ENCODE assay signal across 8 cellular contexts in the genomic region with DNA sequence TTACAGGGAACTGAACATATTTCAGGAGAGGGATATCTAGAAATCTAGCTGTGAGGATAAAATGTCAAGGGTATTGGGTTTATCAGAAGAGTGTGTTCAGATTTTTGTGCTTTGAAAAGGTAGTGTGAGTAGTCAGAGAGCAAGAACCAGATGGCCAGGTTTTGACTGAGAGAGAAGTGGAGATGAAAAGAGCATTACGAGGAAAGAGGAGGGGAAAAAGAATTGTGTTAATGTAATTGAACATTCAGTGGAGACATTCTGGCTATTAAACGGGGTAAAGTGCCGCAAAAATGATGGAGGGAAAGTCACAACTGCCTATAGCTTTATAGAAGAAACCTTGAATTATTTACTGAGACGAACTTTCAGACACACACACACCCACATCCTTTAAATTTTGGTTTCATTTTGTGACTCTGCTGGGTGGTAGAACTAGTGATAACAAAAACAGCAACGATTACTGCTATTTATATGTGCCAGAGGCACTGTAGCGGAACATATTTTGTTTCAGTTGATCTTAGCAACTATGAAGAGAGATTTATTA.
DNase-seq lines count a peak whose midpoint lies in the region; ATAC-seq and TF ChIP-seq lines count a peak whose summit lies in the region.

No MANE protein-coding gene starts in this region.

- CTCF ChIA-PET in activated CD4-positive, alpha-beta memory T cell treated with anti-CD3 and anti-CD28 coated beads, Interleukin-2, amount 10 ng/mL, durations not matched to agents 7 days and 5 days (lab: Charles Lee), result interaction anchor here (1.8 kb wide), 1 partner anchor 378 kb away, joined by 5 read pairs; no protein-coding TSS in a partner anchor
- CTCF ChIA-PET in activated CD4-positive, alpha-beta memory T cell treated with anti-CD3 and anti-CD28 coated beads for 36 hours (lab: Charles Lee), result interaction anchor here (0.8 kb wide), 1 partner anchor 87 kb away, joined by 3 read pairs; no protein-coding TSS in a partner anchor

- H3K4me2 ChIP-seq in smooth muscle cell, result peak overlapping the region; percentile 80

- H3K36me3 Mint-ChIP-seq in activated CD4-positive, alpha-beta memory T cell treated with anti-CD3 and anti-CD28 coated beads, Interleukin-2, amount 10 ng/mL, durations not matched to agents 7 days and 5 days (ENCODE audit: low read depth), result peaks cover 3% of the 10 kb centered on the region
- H3K36me3 Mint-ChIP-seq in activated CD4-positive, alpha-beta memory T cell treated with anti-CD3 and anti-CD28 coated beads for 36 hours, result peaks cover 4% of the 10 kb centered on the region

- H3K9me3 Mint-ChIP-seq in activated CD4-positive, alpha-beta memory T cell treated with anti-CD3 and anti-CD28 coated beads, Interleukin-2, amount 10 ng/mL, durations not matched to agents 7 days and 5 days, result no peaks in the 10 kb centered on the region
- no peaks in the 10 kb centered on the region for H3K9me3 Mint-ChIP-seq in activated CD4-positive, alpha-beta memory T cell treated with anti-CD3 and anti-CD28 coated beads for 36 hours

- no peaks in the 10 kb centered on the region for H3F3A ChIP-seq in smooth muscle cell (ENCODE audit: low read depth)

- H3K27me3 ChIP-seq in esophagus (ENCODE audit: control insufficient read depth in 1 of 2, insufficient read depth in 2 of 2, low read length in 2 of 2), result no peaks in the 10 kb centered on the region
- H3K27me3 ChIP-seq in smooth muscle cell (ENCODE audit: low read depth), result no peaks in the 10 kb centered on the region

- H3K27ac Mint-ChIP-seq in activated CD4-positive, alpha-beta memory T cell treated with anti-CD3 and anti-CD28 coated beads, Interleukin-2, amount 10 ng/mL, durations not matched to agents 7 days and 5 days, result no peak overlapping the region
- H3K27ac Mint-ChIP-seq in activated CD4-positive, alpha-beta memory T cell treated with anti-CD3 and anti-CD28 coated beads for 36 hours, result no peak overlapping the region

- H3K4me3 Mint-ChIP-seq in activated CD4-positive, alpha-beta memory T cell treated with anti-CD3 and anti-CD28 coated beads, Interleukin-2, amount 10 ng/mL, durations not matched to agents 7 days and 5 days, result no peak overlapping the region
- no peak overlapping the region for H3K4me3 Mint-ChIP-seq in activated CD4-positive, alpha-beta memory T cell treated with anti-CD3 and anti-CD28 coated beads for 36 hours

- H3K27ac ChIP-seq in esophagus (ENCODE audit: low read depth in 2 of 2, low read length in 1 of 2), result peak overlapping the region in 1 of 2 donors; percentile 80
- peak overlapping the region; percentile 92 for H3K27ac ChIP-seq in smooth muscle cell (ENCODE audit: low read depth)

- peak overlapping the region; percentile 18 to 62 for H3K4me3 ChIP-seq in esophagus (ENCODE audit: low read depth in 1 of 2, low read length in 2 of 2)
- H3K4me3 ChIP-seq in smooth muscle cell, result peak overlapping the region; percentile 32

- H3K4me1 Mint-ChIP-seq in activated CD4-positive, alpha-beta memory T cell treated with anti-CD3 and anti-CD28 coated beads, Interleukin-2, amount 10 ng/mL, durations not matched to agents 7 days and 5 days, result peaks cover 9% of the 10 kb centered on the region
- peaks cover 8% of the 10 kb centered on the region for H3K4me1 Mint-ChIP-seq in activated CD4-positive, alpha-beta memory T cell treated with anti-CD3 and anti-CD28 coated beads for 36 hours (ENCODE audit: low read depth)

- POLR2A ChIA-PET in activated CD4-positive, alpha-beta memory T cell treated with anti-CD3 and anti-CD28 coated beads, Interleukin-2, amount 10 ng/mL, durations not matched to agents 7 days and 5 days (lab: Charles Lee), result interaction anchor here (0.8 to 1.0 kb wide), 3 partner anchors 8 to 815 kb away, joined by 3 to 4 read pairs (median 3); a partner anchor contains a TSS
- POLR2A ChIA-PET in activated CD4-positive, alpha-beta memory T cell treated with anti-CD3 and anti-CD28 coated beads for 36 hours (lab: Charles Lee), result interaction anchor here (0.7 kb wide), 1 partner anchor 8 kb away, joined by 3 read pairs; no protein-coding TSS in a partner anchor

- H3K9me3 ChIP-seq in esophagus (ENCODE audit: control insufficient read depth in 2 of 2, insufficient read depth in 1 of 2, low read depth in 1 of 2, low read length in 1 of 2) (no peaks in the 10 kb centered on the region), smooth muscle cell (replicated peaks; ENCODE audit: low read depth) (no peaks in the 10 kb centered on the region)

- ATAC-seq in GM21528 (IDR thresholded peaks at IDR 0.05; ENCODE audit: low FRiP score, unreplicated experiment), result peak; percentile 77

- DNase-seq in GM10266 (ENCODE audit: extremely low spot score) (peak; percentile 38), M059J (ENCODE audit: low read depth) (peak; percentile 44), smooth muscle cell (lab: John Stamatoyannopoulos, UW; ENCODE audit: unreplicated experiment) (no peak), cerebellar nuclear complex (lab: John Stamatoyannopoulos, UW) (no peak)
- DNase-seq in activated CD4-positive, alpha-beta memory T cell treated with anti-CD3 and anti-CD28 coated beads, Interleukin-2, amount 10 ng/mL, durations not matched to agents 7 days and 5 days, result no peak
- no peak for DNase-seq in activated CD4-positive, alpha-beta memory T cell treated with anti-CD3 and anti-CD28 coated beads for 36 hours

- peak overlapping the region; percentile 65 for H3K9ac ChIP-seq in smooth muscle cell (ENCODE audit: low read depth)

- intact Hi-C loops in activated CD4-positive, alpha-beta memory T cell treated with anti-CD3 and anti-CD28 coated beads for 36 hours (cut with micrococcal nuclease), result no loop called here

- TF ChIP-seq CTCF in GM10266 (IDR thresholded peaks at IDR 0.05; ENCODE audit: control insufficient read depth, insufficient read depth, low read depth, missing control alignments), result no peak
- no peak for TF ChIP-seq CTCF in smooth muscle cell (IDR thresholded peaks at IDR 0.05; ENCODE audit: borderline replicate concordance, insufficient read depth, poor library complexity, severe bottlenecking)

- H3K4me1 ChIP-seq in esophagus (ENCODE audit: control insufficient read depth in 2 of 2, insufficient read depth in 2 of 2, low read length in 1 of 2) (no peaks in the 10 kb centered on the region), smooth muscle cell (ENCODE audit: low read depth) (peaks cover 27% of the 10 kb centered on the region)

- no peak overlapping the region for H2AFZ ChIP-seq in smooth muscle cell (ENCODE audit: low read depth)

- H3K36me3 ChIP-seq in esophagus (ENCODE audit: control insufficient read depth in 2 of 2, insufficient read depth in 2 of 2, low read length in 1 of 2), result no peaks in the 10 kb centered on the region
- no peaks in the 10 kb centered on the region for H3K36me3 ChIP-seq in smooth muscle cell (ENCODE audit: low read depth)

- no peaks in the 10 kb centered on the region for H4K20me1 ChIP-seq in smooth muscle cell (ENCODE audit: low read depth)

- no peaks in the 10 kb centered on the region for H3K27me3 Mint-ChIP-seq in activated CD4-positive, alpha-beta memory T cell treated with anti-CD3 and anti-CD28 coated beads, Interleukin-2, amount 10 ng/mL, durations not matched to agents 7 days and 5 days
- no peaks in the 10 kb centered on the region for H3K27me3 Mint-ChIP-seq in activated CD4-positive, alpha-beta memory T cell treated with anti-CD3 and anti-CD28 coated beads for 36 hours

- peaks cover 6% of the 10 kb centered on the region for H3K79me2 ChIP-seq in smooth muscle cell (ENCODE audit: low read depth)

- 10 to 19% methylated on average over 6 of the region's 6 CpGs for WGBS in esophagus, 2 donors
- 28% methylated on average over 6 of the region's 6 CpGs for WGBS in smooth muscle cell (ENCODE audit: low lambda C conversion rate)

Comparison
In these comparisons a context has a peak if more than half of its experiments do, and no peak if none do; other contexts are left out.
1. DNase-seq: peak in GM10266 (single experiment) and M059J (single experiment); none in smooth muscle cell (single experiment), cerebellar nuclear complex (0 of 2), activated CD4-positive, alpha-beta memory T cell treated with anti-CD3 and anti-CD28 coated beads, Interleukin-2, amount 10 ng/mL, durations not matched to agents 7 days and 5 days (single experiment) and activated CD4-positive, alpha-beta memory T cell treated with anti-CD3 and anti-CD28 coated beads for 36 hours (single experiment).